ENCODE assay signal across 15 cellular contexts in genomic region chr22:17920992-17921650, GRCh38.
DNase-seq lines count a peak whose midpoint lies in the region; ATAC-seq and TF ChIP-seq lines count a peak whose summit lies in the region.
"Had no signal": no experiment of that assay in that cellular context is flagged by ENCODE, and none has a peak within 500 bp of the region (broad histone marks: within the 10 kb centered on the region; RNA-seq: fewer than 3 reads in every experiment).

No MANE protein-coding gene starts in this region.

- ATAC-seq in activated B cell treated with CpG ODN at 0.5 μM for 24 hours (ENCODE audit: low read depth), result no peak
- ATAC-seq in right cardiac atrium, result no peak
- no peak for ATAC-seq in HG03097 (IDR thresholded peaks at IDR 0.05; ENCODE audit: low FRiP score, unreplicated experiment)
- ATAC-seq: naive thymus-derived CD4-positive, alpha-beta T cell had no signal

- intact Hi-C loops in Calu3 (cut with micrococcal nuclease; ENCODE audit: unreplicated experiment) (loop anchor here (5.0 kb wide), 1 partner anchor 156 kb away; the partner anchor contains the start of gene PEX26), activated B cell treated with CpG ODN at 0.5 μM for 24 hours (cut with micrococcal nuclease) (loop anchor here (1.0 to 2.0 kb wide), 2 partner anchors 104 to 155 kb away; partner anchors contain the start of gene MICAL3), right cardiac atrium (cut with DNase I) (no loop called here)

- DNase-seq in Calu3 (no peak), activated B cell treated with CpG ODN at 0.5 μM for 24 hours (no peak), right cardiac atrium (no peak), SIG-M5 (lab: John Stamatoyannopoulos, UW) (no peak), SHP77 (lab: John Stamatoyannopoulos, UW) (no peak)
- no peak for DNase-seq in activated T-cell treated with anti-CD3 and anti-CD28 coated beads, Interleukin-2, amount 50 U/mL, for 1 hour
- DNase-seq: activated naive CD4-positive, alpha-beta T cell; effector memory CD8-positive, alpha-beta T cell; KG1; naive thymus-derived CD4-positive, alpha-beta T cell; retina; stimulated activated CD4-positive, alpha-beta T cell treated with anti-CD3 and anti-CD28 coated beads, Interleukin-4, amount 100 ng/mL, for 24 hours had no signal

- no TSS peak for BruUV-seq in Calu3 (replicated peaks; lab: Mats Ljungman, UMichigan)

- no peak overlapping the region for H3K9ac ChIP-seq in skeletal muscle tissue (ENCODE audit: low read depth in 1 of 3, low read length in 3 of 3)
- H3K9ac ChIP-seq: SK-N-SH had no signal

- CTCF ChIA-PET in Calu3 (lab: Charles Lee) (interaction anchor here (0.6 to 2.2 kb wide), 3 partner anchors 32 to 155 kb away, joined by 3 to 10 read pairs (median 4); no protein-coding TSS in a partner anchor), activated B cell treated with CpG ODN at 0.5 μM for 24 hours (lab: Charles Lee) (interaction anchor here (1.3 to 2.2 kb wide), 2 partner anchors 104 to 155 kb away, joined by 5 to 7 read pairs; partner anchors contain the start of gene MICAL3)

- H3K4me1 Mint-ChIP-seq in Calu3 (ENCODE audit: low read depth, unreplicated experiment) (peaks cover 54% of the 10 kb centered on the region), activated B cell treated with CpG ODN at 0.5 μM for 24 hours (peaks cover 3% of the 10 kb centered on the region)

- H3K9me3 Mint-ChIP-seq in Calu3 (ENCODE audit: low read depth, unreplicated experiment) (no peaks in the 10 kb centered on the region), activated B cell treated with CpG ODN at 0.5 μM for 24 hours (no peaks in the 10 kb centered on the region)
- H3K9me3 Mint-ChIP-seq: effector memory CD8-positive, alpha-beta T cell; naive thymus-derived CD4-positive, alpha-beta T cell had no signal

- no peaks in the 10 kb centered on the region for H3K36me3 Mint-ChIP-seq in Calu3 (ENCODE audit: insufficient read depth, unreplicated experiment)
- H3K36me3 Mint-ChIP-seq in activated B cell treated with CpG ODN at 0.5 μM for 24 hours (ENCODE audit: low read depth), result no peaks in the 10 kb centered on the region
- H3K36me3 Mint-ChIP-seq: naive thymus-derived CD4-positive, alpha-beta T cell had no signal

- no peaks in the 10 kb centered on the region for H3K27me3 Mint-ChIP-seq in Calu3 (ENCODE audit: unreplicated experiment)
- H3K27me3 Mint-ChIP-seq in activated B cell treated with CpG ODN at 0.5 μM for 24 hours, result no peaks in the 10 kb centered on the region
- H3K27me3 Mint-ChIP-seq: effector memory CD8-positive, alpha-beta T cell; naive thymus-derived CD4-positive, alpha-beta T cell had no signal

- H3K27ac ChIP-seq in right cardiac atrium (ENCODE audit: low read length) (peak overlapping the region; percentile 93), skeletal muscle tissue (ENCODE audit: low read depth, low read length) (peak overlapping the region; percentile 52)

- peaks cover 40% of the 10 kb centered on the region for H3K4me1 ChIP-seq in right cardiac atrium (ENCODE audit: control insufficient read depth, insufficient read depth, low read length)
- peaks cover 58 to 94% (median 77%) of the 10 kb centered on the region in 3 donors for H3K4me1 ChIP-seq in skeletal muscle tissue (ENCODE audit: control insufficient read depth in 3 of 3, insufficient read depth in 3 of 3, low read length in 3 of 3)

- no peak for TF ChIP-seq CTCF in Calu3 (IDR thresholded peaks at IDR 0.05; ENCODE audit: unreplicated experiment)
- no peak for TF ChIP-seq CTCF in activated B cell treated with CpG ODN at 0.5 μM for 24 hours (IDR thresholded peaks at IDR 0.05)

- WGBS in right cardiac atrium, result 80% methylated on average over 6 of the region's 6 CpGs

- H3K9me3 ChIP-seq in right cardiac atrium (ENCODE audit: control insufficient read depth, low read length) (no peaks in the 10 kb centered on the region), skeletal muscle tissue (ENCODE audit: control insufficient read depth in 3 of 3, low read length in 3 of 3) (no peaks in the 10 kb centered on the region)
- H3K9me3 ChIP-seq: SK-N-SH had no signal

- H3K27ac Mint-ChIP-seq in Calu3 (ENCODE audit: unreplicated experiment) (peak overlapping the region; percentile 42), activated B cell treated with CpG ODN at 0.5 μM for 24 hours (peak overlapping the region; percentile 36)
- H3K27ac Mint-ChIP-seq: effector memory CD8-positive, alpha-beta T cell had no signal

- H3K27me3 ChIP-seq in right cardiac atrium (ENCODE audit: control insufficient read depth, insufficient read depth), result no peaks in the 10 kb centered on the region
- no peaks in the 10 kb centered on the region for H3K27me3 ChIP-seq in skeletal muscle tissue (ENCODE audit: control insufficient read depth in 3 of 3, insufficient read depth in 3 of 3, low read length in 3 of 3)

- no peak overlapping the region for H3K4me3 ChIP-seq in right cardiac atrium (ENCODE audit: low read length)
- no peak overlapping the region for H3K4me3 ChIP-seq in skeletal muscle tissue (ENCODE audit: low read length in 3 of 3)

- no peaks in the 10 kb centered on the region for H3K36me3 ChIP-seq in skeletal muscle tissue (ENCODE audit: control insufficient read depth in 3 of 3, insufficient read depth in 3 of 3, low read length in 3 of 3)

- POLR2A ChIA-PET in activated B cell treated with CpG ODN at 0.5 μM for 24 hours (lab: Charles Lee), result interaction anchor here (0.6 to 1.7 kb wide), 2 partner anchors 73 to 80 kb away, joined by 3 to 4 read pairs; no protein-coding TSS in a partner anchor

- H3K4me3 Mint-ChIP-seq in Calu3 (ENCODE audit: low read depth, unreplicated experiment), result peak overlapping the region; percentile 32
- H3K4me3 Mint-ChIP-seq in activated B cell treated with CpG ODN at 0.5 μM for 24 hours, result peak overlapping the region; percentile 9

Comparison
In these comparisons a context has a peak if more than half of its experiments do, and no peak if none do; other contexts are left out.
1. intact Hi-C loops: an anchor here in Calu3 (5.0 kb wide) and activated B cell treated with CpG ODN at 0.5 μM for 24 hours (1.0 to 2.0 kb wide); none called in right cardiac atrium.